Comparison of ENCODE assay signal across 8 cellular contexts in genomic region chrX:49041683-49042529, GRCh38. TPM values are rescaled to one million over a fixed set of nuclear protein-coding genes. Genes with fewer than 3 reads are reported as not detected.
DNase-seq lines count a peak whose midpoint lies in the region; ATAC-seq, FAIRE-seq and TF ChIP-seq lines count a peak whose summit lies in the region.

No MANE protein-coding gene starts in this region.

- in situ Hi-C loops in K562 (cut with MboI): no loop called here

- intact Hi-C loops in K562 (cut with micrococcal nuclease): loop anchor here (2.0 to 5.0 kb wide), 4 partner anchors 40 to 411 kb away; partner anchors contain the start of gene GRIPAP1

- FAIRE-seq in K562 (lab: Jason Lieb, UNC) (peak; percentile 84), GM12892 (lab: Jason Lieb, UNC) (no peak)

- CTCF ChIA-PET in K562 (lab: Yijun Ruan, JAX; ENCODE audit: low intra/inter-chr PET ratio): no interaction called here

- H3K9me3 ChIP-seq in K562 (replicated peaks; ENCODE audit: control insufficient read depth, insufficient read depth, low read depth, low read length) (no peaks in the 10 kb centered on the region), thoracic aorta (no peaks in the 10 kb centered on the region)

- no peak for TF ChIP-seq EP300 in K562 (IDR thresholded peaks at IDR 0.05; ENCODE audit: low read length)

- peak overlapping the region; percentile 97 for H3K4me3 ChIP-seq in K562
- peak overlapping the region; percentile 91 for H3K4me3 ChIP-seq in thoracic aorta

- H3K4me2 ChIP-seq in K562 (ENCODE audit: insufficient read depth, low read length): peak overlapping the region; percentile 86

- H4K20me1 ChIP-seq in K562 (replicated peaks; ENCODE audit: control insufficient read depth, insufficient read depth, low read length): no peaks in the 10 kb centered on the region

- H3K27me3 ChIP-seq in K562 (ENCODE audit: control insufficient read depth in 2 of 2, insufficient read depth in 2 of 2, low read length in 2 of 2) (no peaks in the 10 kb centered on the region), layer of hippocampus (ENCODE audit: control insufficient read depth, insufficient read depth, low read length) (no peaks in the 10 kb centered on the region), thoracic aorta (replicated peaks; ENCODE audit: insufficient read depth) (no peaks in the 10 kb centered on the region)

- H3K9ac ChIP-seq in K562 (ENCODE audit: insufficient read depth in 1 of 2, low read depth in 2 of 2, low read length in 2 of 2): peak overlapping the region; percentile 91 to 97; a peak in 3 of 4 replicates

- TSS peak; percentile 71 for BruUV-seq in K562 (replicated peaks; lab: Mats Ljungman, UMichigan)

- TF ChIP-seq POLR2A in K562 (conservative IDR thresholded peaks at IDR 0.05) (0 out of 2 replicates have a peak, but pooled peaks have one; percentile 23), GM12892 (IDR thresholded peaks at IDR 0.05; ENCODE audit: low read depth, low read length) (no peak)

- POLR2A ChIA-PET in K562 (lab: Yijun Ruan, JAX): interaction anchor here (0.5 to 1.0 kb wide), 4 partner anchors 39 to 540 kb away, joined by 3 to 4 read pairs (median 3); partner anchors contain the start of gene GRIPAP1

- TF ChIP-seq CTCF in K562 (IDR thresholded peaks at IDR 0.05 in 2 of 3, conservative IDR thresholded peaks at IDR 0.05 in 1 of 3; ENCODE audit: insufficient read depth in 2 of 3, low read depth in 1 of 3, low read length in 3 of 3) (no peak), thoracic aorta (IDR thresholded peaks at IDR 0.05) (no peak)

- peaks cover 29% of the 10 kb centered on the region; the same call in 2 of the 3 replicates for H3K36me3 ChIP-seq in K562 (ENCODE audit: control insufficient read depth, insufficient read depth, low read length)
- peaks cover 18% of the 10 kb centered on the region for H3K36me3 ChIP-seq in thoracic aorta

- no peak overlapping the region for H2AFZ ChIP-seq in K562 (ENCODE audit: low read depth, low read length)

- peaks cover 36 to 43% of the 10 kb centered on the region in 2 experiments; a peak in 4 of 5 replicates for H3K4me1 ChIP-seq in K562 (replicated peaks in 1 of 2; ENCODE audit: control insufficient read depth in 2 of 2, insufficient read depth in 2 of 2, low read length in 2 of 2)
- H3K4me1 ChIP-seq in thoracic aorta (ENCODE audit: control insufficient read depth in 1 of 2, low read depth in 2 of 2): peaks cover 6 to 19% of the 10 kb centered on the region in 2 donors

- no peak for ATAC-seq in K562
- ATAC-seq in thoracic aorta (ENCODE audit: insufficient number of reproducible peaks, low FRiP score, low read depth): no peak
- ATAC-seq in GM21528 (IDR thresholded peaks at IDR 0.05; ENCODE audit: low FRiP score, unreplicated experiment): no peak

- peak overlapping the region; percentile 89 for H3K27ac ChIP-seq in K562 (ENCODE audit: extremely low read depth, low read depth, low read length)
- peak overlapping the region; percentile 94 for H3K27ac ChIP-seq in layer of hippocampus (ENCODE audit: low read depth, low read length)
- H3K27ac ChIP-seq in thoracic aorta: peak overlapping the region; percentile 94 to 99

- no peaks in the 10 kb centered on the region for H3K9me1 ChIP-seq in K562 (ENCODE audit: control insufficient read depth, insufficient read depth, low read length)

- no peak for TF ChIP-seq RAD21 in K562 (CRISPR knock-in tag; conservative IDR thresholded peaks at IDR 0.05 in 1 of 2, IDR thresholded peaks at IDR 0.05 in 1 of 2)

- WGBS in K562 (ENCODE audit: insufficient coverage, low coverage, missing lambda C conversion rate): 8% methylated on average over 10 of the region's 11 CpGs

- peaks cover 36% of the 10 kb centered on the region for H3K79me2 ChIP-seq in K562 (ENCODE audit: control insufficient read depth, insufficient read depth, low read length)

- peak; percentile 41 for DNase-seq in GM03348 (ENCODE audit: low spot score)
- peak; percentile 38 for DNase-seq in NCI-H460 (ENCODE audit: extremely low read depth, low read depth)
- DNase-seq in K562 (ENCODE audit: extremely low read depth in 1 of 4, low spot score in 3 of 4): peak in 2 of 4 experiments; percentile 14 to 38
- DNase-seq in thoracic aorta (ENCODE audit: low spot score): no peak
- no peak for DNase-seq in NOMO-1 treated with dmso at 0.1 percent for 144 hours (lab: John Stamatoyannopoulos, UW; ENCODE audit: unreplicated experiment)
- DNase-seq in GM12892 (ENCODE audit: insufficient read length): no peak

RNA-seq across cellular contexts. Expression of gene TFE3, which starts 1.3 kb away (rescaled TPM):
- 56.8 and 59.4 TPM in 2 replicates for total RNA-seq in NCI-H460 (2014; rRNA removed; shearing (Covaris generic))
- polyA plus RNA-seq in NCI-H460 (2014; cell fraction: nucleus; rRNA removed): 62.8 and 73.7 TPM in 2 replicates
- 40.6 and 53.3 TPM in 2 replicates for total RNA-seq in K562 (2011; cell fraction: chromatin; rRNA removed; ENCODE audit: low replicate concordance)
- total RNA-seq in K562 (2011; cell fraction: nucleolus; rRNA removed): 26.7 and 35.2 TPM in 2 replicates
- total RNA-seq in K562 (2011; cell fraction: nucleoplasm; rRNA removed): 33.7 and 52.6 TPM in 2 replicates
- total RNA-seq in K562 (2014; rRNA removed) (15.9 and 20.8 TPM in 2 replicates), K562 (2014; rRNA removed; fragmentation: Illumina TruSeq; extraction: Trizol) (8.4 and 9.5 TPM in 2 replicates), K562 (2015; rRNA removed; fragmentation: Illumina TruSeq; extraction: Trizol) (11.8 and 11.9 TPM in 2 replicates), K562 (2021) (16.9 and 20.3 TPM in 2 replicates), thoracic aorta (100 to 1,000 TPM in 1 of 2 donors, 10 to 100 TPM in 1; 83.8 to 106 TPM)
- polyA plus RNA-seq in K562 (2011; rRNA removed) (10.5 and 11.2 TPM in 2 replicates), K562 (2014; fragmentation: Illumina TruSeq; extraction: Trizol) (18.7 and 20.6 TPM in 2 replicates), K562 (2014; fragmentation: Nextera tagmentation; extraction: Ambion mirVana) (1 to 10 TPM; 1.9 to 3.8 TPM), K562 (2014; rRNA removed) (14.8 and 15.1 TPM in 2 replicates)
- 13.1 and 28.0 TPM in 2 replicates for polyA plus RNA-seq in K562 (2011; cell fraction: cytosol; rRNA removed)
- polyA plus RNA-seq in K562 (2011; cell fraction: nucleus; rRNA removed): 11.2 and 20.3 TPM in 2 replicates
- polyA plus RNA-seq in K562 (2012): 18.1 and 29.3 TPM in 2 replicates
- 15.7 and 26.0 TPM in 2 replicates for polyA minus RNA-seq in K562 (2011; rRNA and poly(A)+ RNA removed)
- 22.6 and 27.9 TPM in 2 replicates for polyA minus RNA-seq in K562 (2011; cell fraction: cytosol; rRNA and poly(A)+ RNA removed)
- 12.1 and 15.5 TPM in 2 replicates for polyA minus RNA-seq in K562 (2011; cell fraction: nucleus; rRNA and poly(A)+ RNA removed)
- 12.7 TPM for polyA plus RNA-seq in GM12892 (2012; ENCODE audit: missing spikeins)

RNA-seq across cellular contexts. Expression of gene CCDC120, which starts 16.9 kb away (rescaled TPM):
- total RNA-seq in NCI-H460 (2014; rRNA removed; shearing (Covaris generic)): 0.22 and 0.52 TPM in 2 replicates
- polyA plus RNA-seq in NCI-H460 (2014; cell fraction: nucleus; rRNA removed): 0.84 and 1.2 TPM in 2 replicates
- 4.7 and 8.2 TPM in 2 replicates for total RNA-seq in K562 (2011; cell fraction: chromatin; rRNA removed; ENCODE audit: low replicate concordance)
- total RNA-seq in K562 (2011; cell fraction: nucleolus; rRNA removed): 2.5 and 2.9 TPM in 2 replicates
- 4.4 and 7.8 TPM in 2 replicates for total RNA-seq in K562 (2011; cell fraction: nucleoplasm; rRNA removed)
- total RNA-seq in K562 (2014; rRNA removed) (0.77 and 1.1 TPM in 2 replicates), K562 (2014; rRNA removed; fragmentation: Illumina TruSeq; extraction: Trizol) (0.22 and 0.29 TPM in 2 replicates), K562 (2015; rRNA removed; fragmentation: Illumina TruSeq; extraction: Trizol) (0.40 and 0.57 TPM in 2 replicates), K562 (2021) (3.1 and 3.6 TPM in 2 replicates), thoracic aorta (1 to 10 TPM; 3.6 to 5.6 TPM)
- polyA plus RNA-seq in K562 (2011; rRNA removed) (0.54 and 1.3 TPM in 2 replicates), K562 (2014; fragmentation: Illumina TruSeq; extraction: Trizol) (1.9 and 2.0 TPM in 2 replicates), K562 (2014; fragmentation: Nextera tagmentation; extraction: Ambion mirVana) (under 1 TPM; 0.13 to 0.14 TPM), K562 (2014; rRNA removed) (1.3 and 2.2 TPM in 2 replicates)
- 0.74 and 0.97 TPM in 2 replicates for polyA plus RNA-seq in K562 (2011; cell fraction: cytosol; rRNA removed)
- polyA plus RNA-seq in K562 (2011; cell fraction: nucleus; rRNA removed): 3.4 and 4.4 TPM in 2 replicates
- polyA plus RNA-seq in K562 (2012): 1.9 and 3.0 TPM in 2 replicates
- polyA minus RNA-seq in K562 (2011; rRNA and poly(A)+ RNA removed): 0.32 and 0.51 TPM in 2 replicates
- polyA minus RNA-seq in K562 (2011; cell fraction: cytosol; rRNA and poly(A)+ RNA removed): 0.48 and 0.64 TPM in 2 replicates
- 0.67 and 0.78 TPM in 2 replicates for polyA minus RNA-seq in K562 (2011; cell fraction: nucleus; rRNA and poly(A)+ RNA removed)
- 1.7 TPM for polyA plus RNA-seq in GM12892 (2012; ENCODE audit: missing spikeins)

RNA-seq across cellular contexts. Expression of gene PRAF2, which starts 31.9 kb away (rescaled TPM):
- 8.1 and 11.1 TPM in 2 replicates for total RNA-seq in NCI-H460 (2014; rRNA removed; shearing (Covaris generic))
- 2.3 and 9.1 TPM in 2 replicates for polyA plus RNA-seq in NCI-H460 (2014; cell fraction: nucleus; rRNA removed)
- total RNA-seq in K562 (2011; cell fraction: chromatin; rRNA removed; ENCODE audit: low replicate concordance): 7.1 and 19.3 TPM in 2 replicates
- 10.7 and 13.4 TPM in 2 replicates for total RNA-seq in K562 (2011; cell fraction: nucleolus; rRNA removed)
- total RNA-seq in K562 (2011; cell fraction: nucleoplasm; rRNA removed): 11.1 and 15.0 TPM in 2 replicates
- total RNA-seq in K562 (2014; rRNA removed) (2.0 and 2.4 TPM in 2 replicates), K562 (2014; rRNA removed; fragmentation: Illumina TruSeq; extraction: Trizol) (0.55 and 0.64 TPM in 2 replicates), K562 (2015; rRNA removed; fragmentation: Illumina TruSeq; extraction: Trizol) (0.75 and 1.2 TPM in 2 replicates), K562 (2021) (2.8 and 3.8 TPM in 2 replicates), thoracic aorta (10 to 100 TPM; 24.0 to 25.7 TPM)
- polyA plus RNA-seq in K562 (2011; rRNA removed) (2.5 and 5.3 TPM in 2 replicates), K562 (2014; fragmentation: Illumina TruSeq; extraction: Trizol) (3.6 and 3.7 TPM in 2 replicates), K562 (2014; fragmentation: Nextera tagmentation; extraction: Ambion mirVana) (under 1 TPM; 0.24 to 0.29 TPM), K562 (2014; rRNA removed) (3.8 and 5.7 TPM in 2 replicates)
- polyA plus RNA-seq in K562 (2011; cell fraction: cytosol; rRNA removed): 2.9 and 4.7 TPM in 2 replicates
- polyA plus RNA-seq in K562 (2011; cell fraction: nucleus; rRNA removed): 23.9 and 40.4 TPM in 2 replicates
- 2.3 and 14.7 TPM in 2 replicates for polyA plus RNA-seq in K562 (2012)
- 0.63 and 0.72 TPM in 2 replicates for polyA minus RNA-seq in K562 (2011; rRNA and poly(A)+ RNA removed)
- 0.67 and 1.4 TPM in 2 replicates for polyA minus RNA-seq in K562 (2011; cell fraction: cytosol; rRNA and poly(A)+ RNA removed)
- polyA minus RNA-seq in K562 (2011; cell fraction: nucleus; rRNA and poly(A)+ RNA removed): 3.9 and 4.9 TPM in 2 replicates
- polyA plus RNA-seq in GM12892 (2012; ENCODE audit: missing spikeins): 3.5 TPM

RNA-seq across cellular contexts. Expression of gene WDR45, which starts 37.8 kb away (rescaled TPM):
- total RNA-seq in NCI-H460 (2014; rRNA removed; shearing (Covaris generic)): 85.0 and 104 TPM in 2 replicates
- polyA plus RNA-seq in NCI-H460 (2014; cell fraction: nucleus; rRNA removed): 123 and 175 TPM in 2 replicates
- 248 and 538 TPM in 2 replicates for total RNA-seq in K562 (2011; cell fraction: chromatin; rRNA removed; ENCODE audit: low replicate concordance)
- 297 and 325 TPM in 2 replicates for total RNA-seq in K562 (2011; cell fraction: nucleolus; rRNA removed)
- total RNA-seq in K562 (2011; cell fraction: nucleoplasm; rRNA removed): 309 and 310 TPM in 2 replicates
- 52.5 and 59.7 TPM in 2 replicates for total RNA-seq in K562 (2014; rRNA removed)
- 28.6 and 40.4 TPM in 2 replicates for total RNA-seq in K562 (2014; rRNA removed; fragmentation: Illumina TruSeq; extraction: Trizol)
- total RNA-seq in K562 (2015; rRNA removed; fragmentation: Illumina TruSeq; extraction: Trizol): 27.5 and 29.0 TPM in 2 replicates
- 78.7 and 79.9 TPM in 2 replicates for total RNA-seq in K562 (2021)
- polyA plus RNA-seq in K562 (2011; rRNA removed): 122 and 125 TPM in 2 replicates
- polyA plus RNA-seq in K562 (2011; cell fraction: cytosol; rRNA removed): 110 and 158 TPM in 2 replicates
- 536 and 714 TPM in 2 replicates for polyA plus RNA-seq in K562 (2011; cell fraction: nucleus; rRNA removed)
- polyA plus RNA-seq in K562 (2012): 72.7 and 146 TPM in 2 replicates
- 81.8 and 90.8 TPM in 2 replicates for polyA plus RNA-seq in K562 (2014; fragmentation: Illumina TruSeq; extraction: Trizol)
- 10 to 100 TPM; 19.4 to 31.0 TPM for polyA plus RNA-seq in K562 (2014; fragmentation: Nextera tagmentation; extraction: Ambion mirVana)
- polyA plus RNA-seq in K562 (2014; rRNA removed): 106 and 136 TPM in 2 replicates
- polyA minus RNA-seq in K562 (2011; rRNA and poly(A)+ RNA removed): 50.8 and 83.2 TPM in 2 replicates
- 30.2 and 31.0 TPM in 2 replicates for polyA minus RNA-seq in K562 (2011; cell fraction: cytosol; rRNA and poly(A)+ RNA removed)
- polyA minus RNA-seq in K562 (2011; cell fraction: nucleus; rRNA and poly(A)+ RNA removed): 90.1 and 104 TPM in 2 replicates
- 100 to 1,000 TPM in 1 of 2 donors, 10 to 100 TPM in 1; 90.2 to 108 TPM for total RNA-seq in thoracic aorta
- polyA plus RNA-seq in GM12892 (2012; ENCODE audit: missing spikeins): 12.6 TPM

RNA-seq across cellular contexts. Expression of gene GRIPAP1, which starts 39.8 kb away (rescaled TPM):
- total RNA-seq in NCI-H460 (2014; rRNA removed; shearing (Covaris generic)): 31.6 and 33.1 TPM in 2 replicates
- polyA plus RNA-seq in NCI-H460 (2014; cell fraction: nucleus; rRNA removed): 78.7 and 80.9 TPM in 2 replicates
- total RNA-seq in K562 (2011; cell fraction: chromatin; rRNA removed; ENCODE audit: low replicate concordance): 195 and 197 TPM in 2 replicates
- 52.9 and 55.0 TPM in 2 replicates for total RNA-seq in K562 (2011; cell fraction: nucleolus; rRNA removed)
- total RNA-seq in K562 (2011; cell fraction: nucleoplasm; rRNA removed): 112 and 180 TPM in 2 replicates
- total RNA-seq in K562 (2014; rRNA removed) (21.7 and 24.0 TPM in 2 replicates), K562 (2014; rRNA removed; fragmentation: Illumina TruSeq; extraction: Trizol) (15.3 and 16.2 TPM in 2 replicates), K562 (2015; rRNA removed; fragmentation: Illumina TruSeq; extraction: Trizol) (18.4 and 20.8 TPM in 2 replicates), K562 (2021) (27.4 and 37.5 TPM in 2 replicates), thoracic aorta (10 to 100 TPM; 29.8 to 36.6 TPM)
- polyA plus RNA-seq in K562 (2011; rRNA removed) (28.8 and 31.9 TPM in 2 replicates), K562 (2014; fragmentation: Illumina TruSeq; extraction: Trizol) (27.3 and 31.0 TPM in 2 replicates), K562 (2014; fragmentation: Nextera tagmentation; extraction: Ambion mirVana) (1 to 10 TPM; 4.1 to 4.6 TPM), K562 (2014; rRNA removed) (41.6 and 42.4 TPM in 2 replicates)
- 15.3 and 19.5 TPM in 2 replicates for polyA plus RNA-seq in K562 (2011; cell fraction: cytosol; rRNA removed)
- polyA plus RNA-seq in K562 (2011; cell fraction: nucleus; rRNA removed): 159 and 162 TPM in 2 replicates
- polyA plus RNA-seq in K562 (2012): 26.9 and 43.0 TPM in 2 replicates
- polyA minus RNA-seq in K562 (2011; rRNA and poly(A)+ RNA removed): 26.0 and 41.0 TPM in 2 replicates
- polyA minus RNA-seq in K562 (2011; cell fraction: cytosol; rRNA and poly(A)+ RNA removed): 7.2 and 8.1 TPM in 2 replicates
- 21.1 and 50.1 TPM in 2 replicates for polyA minus RNA-seq in K562 (2011; cell fraction: nucleus; rRNA and poly(A)+ RNA removed)
- polyA plus RNA-seq in GM12892 (2012; ENCODE audit: missing spikeins): 37.8 TPM

Comparison
In these comparisons a context has a peak if more than half of its experiments do, and no peak if none do; other contexts are left out.
1. DNase-seq: peak in GM03348 (single experiment) and NCI-H460 (single experiment); none in thoracic aorta (single experiment), NOMO-1 treated with dmso at 0.1 percent for 144 hours (single experiment) and GM12892 (single experiment).
2. Peak in every context shown above with its lines, with median percentiles within 50 percentile points of each other: H3K27ac ChIP-seq.